In the genomic region with DNA sequence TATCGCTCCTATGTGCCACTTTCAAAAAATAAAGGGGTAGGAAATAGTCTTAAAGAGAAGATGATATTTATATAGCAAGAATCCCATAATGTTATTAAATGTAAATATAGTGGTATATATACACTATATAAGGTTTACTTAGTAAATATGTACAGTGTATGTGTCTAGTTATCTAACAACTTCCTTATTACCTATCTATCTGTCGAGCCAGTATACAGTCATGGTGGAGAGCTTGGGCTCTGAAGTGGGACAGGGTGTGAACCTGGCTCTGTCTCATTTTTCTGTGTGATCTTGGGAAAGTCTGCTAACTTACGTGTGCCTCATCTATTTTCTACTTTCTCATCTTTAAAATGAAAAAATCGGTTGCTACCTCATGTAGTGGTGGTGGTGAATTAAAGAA, we compare ENCODE assay signal across 17 cellular contexts.
A peak's percentile ranks its signal among the peaks of the same experiment; 100 is the strongest.
DNase-seq lines count a peak whose midpoint lies in the region; ATAC-seq, FAIRE-seq and TF ChIP-seq lines count a peak whose summit lies in the region.
"Had no signal": no experiment of that assay in that cellular context is flagged by ENCODE, and none has a peak within 500 bp of the region (broad histone marks: within the 10 kb centered on the region; RNA-seq: fewer than 3 reads in every experiment).

No MANE protein-coding gene starts in this region.

- H3K36me3 ChIP-seq in GM23338 (ENCODE audit: insufficient read depth): no peaks in the 10 kb centered on the region
- no peaks in the 10 kb centered on the region for H3K36me3 ChIP-seq in astrocyte (ENCODE audit: insufficient read depth, low read length)
- peaks cover 3 to 13% of the 10 kb centered on the region in 2 donors for H3K36me3 ChIP-seq in small intestine (ENCODE audit: control insufficient read depth in 2 of 2, insufficient read depth in 2 of 2, low read length in 2 of 2)
- no peaks in the 10 kb centered on the region; the same call in 1 of the 2 replicates for H3K36me3 ChIP-seq in SJCRH30

- peak overlapping the region; percentile 42 for H3K27ac Mint-ChIP-seq in GM23338
- H3K27ac Mint-ChIP-seq in astrocyte (ENCODE audit: unreplicated experiment): peak overlapping the region; percentile 8
- H3K27ac Mint-ChIP-seq: CD4-positive, alpha-beta T cell had no signal

- H4K20me1 ChIP-seq in GM23338 (replicated peaks; ENCODE audit: insufficient read depth) (no peaks in the 10 kb centered on the region), astrocyte (ENCODE audit: insufficient read depth, low read length) (no peaks in the 10 kb centered on the region)
- H4K20me1 ChIP-seq: BLaER1 treated with 17β-estradiol and CSF1 and Interleukin-3, amounts not matched to agents 10 nM and 100 nM had no signal

- H3K4me1 Mint-ChIP-seq in GM23338: peaks cover 65% of the 10 kb centered on the region
- peaks cover 21% of the 10 kb centered on the region for H3K4me1 Mint-ChIP-seq in astrocyte (ENCODE audit: low read depth, unreplicated experiment)

- H3F3A ChIP-seq in GM23338 (replicated peaks; ENCODE audit: low read depth): peaks cover 8% of the 10 kb centered on the region

- peaks cover 12% of the 10 kb centered on the region for H3K27me3 Mint-ChIP-seq in GM23338 (ENCODE audit: insufficient read depth, low read depth, poor library complexity)
- no peaks in the 10 kb centered on the region for H3K27me3 Mint-ChIP-seq in astrocyte (ENCODE audit: low read depth, unreplicated experiment)

- H3K9ac ChIP-seq in astrocyte (ENCODE audit: low read length): no peak overlapping the region
- H3K9ac ChIP-seq: BLaER1 treated with 17β-estradiol and CSF1 and Interleukin-3, amounts not matched to agents 10 nM and 100 nM had no signal

- 0 out of 2 replicates have a peak overlapping the region, but pooled peaks have one; percentile 98 for H3K27ac ChIP-seq in GM23338 (ENCODE audit: low read depth)
- no peak overlapping the region for H3K27ac ChIP-seq in astrocyte (ENCODE audit: low read depth, low read length)
- no peak overlapping the region for H3K27ac ChIP-seq in small intestine (ENCODE audit: low read depth in 1 of 2, low read length in 1 of 2)
- H3K27ac ChIP-seq in SJCRH30: no peak overlapping the region
- H3K27ac ChIP-seq: BLaER1 treated with 17β-estradiol and CSF1 and Interleukin-3, amounts not matched to agents 10 nM and 100 nM had no signal

- H3K9me3 ChIP-seq in astrocyte (ENCODE audit: insufficient read depth, low read depth, low read length) (no peaks in the 10 kb centered on the region), small intestine (ENCODE audit: control insufficient read depth, low read depth) (no peaks in the 10 kb centered on the region), SJCRH30 (replicated peaks) (no peaks in the 10 kb centered on the region)
- H3K9me3 ChIP-seq: BLaER1 treated with 17β-estradiol and CSF1 and Interleukin-3, amounts not matched to agents 10 nM and 100 nM had no signal

- 69 to 82% (median 77%) methylated on average over 4 of the region's 4 CpGs for WGBS in small intestine, 3 donors

- TF ChIP-seq CTCF in GM23338 (conservative IDR thresholded peaks at IDR 0.05; ENCODE audit: low read depth in 2 of 2) (no peak), astrocyte (IDR thresholded peaks at IDR 0.05; ENCODE audit: insufficient read depth, low read depth, low read length) (no peak)

- H3K9me2 ChIP-seq in GM23338 (ENCODE audit: insufficient read depth): no peaks in the 10 kb centered on the region

- H2AFZ ChIP-seq in GM23338 (no peak overlapping the region), astrocyte (ENCODE audit: low read depth, low read length) (no peak overlapping the region)

- H3K27me3 ChIP-seq in GM23338 (ENCODE audit: insufficient read depth): no peaks in the 10 kb centered on the region
- no peaks in the 10 kb centered on the region for H3K27me3 ChIP-seq in astrocyte (ENCODE audit: insufficient read depth, low read length)
- no peaks in the 10 kb centered on the region for H3K27me3 ChIP-seq in small intestine (ENCODE audit: control insufficient read depth in 2 of 2, insufficient read depth in 2 of 2, low read length in 2 of 2)
- H3K27me3 ChIP-seq in SJCRH30: no peaks in the 10 kb centered on the region
- H3K27me3 ChIP-seq: BLaER1 treated with 17β-estradiol and CSF1 and Interleukin-3, amounts not matched to agents 10 nM and 100 nM had no signal

- H3K79me2 ChIP-seq in GM23338 (replicated peaks; ENCODE audit: insufficient read depth): peaks cover 9% of the 10 kb centered on the region
- no peaks in the 10 kb centered on the region for H3K79me2 ChIP-seq in astrocyte (ENCODE audit: insufficient read depth, low read length)

- H3K4me2 ChIP-seq in GM23338 (no peak overlapping the region), astrocyte (ENCODE audit: low read length) (no peak overlapping the region)
- H3K4me2 ChIP-seq: BLaER1 treated with 17β-estradiol and CSF1 and Interleukin-3, amounts not matched to agents 10 nM and 100 nM had no signal

- H3K4me3 ChIP-seq in GM23338: no peak overlapping the region
- no peak overlapping the region for H3K4me3 ChIP-seq in astrocyte (ENCODE audit: insufficient read depth, low read depth, low read length)
- H3K4me3 ChIP-seq in small intestine (ENCODE audit: low read depth in 1 of 2, low read length in 2 of 2): no peak overlapping the region
- H3K4me3 ChIP-seq in SJCRH30: no peak overlapping the region
- H3K4me3 ChIP-seq: BLaER1 treated with 17β-estradiol and CSF1 and Interleukin-3, amounts not matched to agents 10 nM and 100 nM had no signal

- H3K9me3 Mint-ChIP-seq in GM23338 (no peaks in the 10 kb centered on the region), astrocyte (ENCODE audit: unreplicated experiment) (no peaks in the 10 kb centered on the region)
- H3K9me3 Mint-ChIP-seq: CD4-positive, alpha-beta T cell had no signal

- H3K4me1 ChIP-seq in GM23338 (ENCODE audit: insufficient read depth): peaks cover 39% of the 10 kb centered on the region
- no peaks in the 10 kb centered on the region for H3K4me1 ChIP-seq in astrocyte (ENCODE audit: insufficient read depth, low read length)
- no peaks in the 10 kb centered on the region for H3K4me1 ChIP-seq in small intestine (ENCODE audit: control insufficient read depth in 2 of 2, insufficient read depth in 1 of 2, low read depth in 1 of 2, low read length in 1 of 2)
- no peaks in the 10 kb centered on the region for H3K4me1 ChIP-seq in SJCRH30
- H3K4me1 ChIP-seq: BLaER1 treated with 17β-estradiol and CSF1 and Interleukin-3, amounts not matched to agents 10 nM and 100 nM had no signal

- H3K36me3 Mint-ChIP-seq in GM23338 (ENCODE audit: low read depth) (no peaks in the 10 kb centered on the region), astrocyte (ENCODE audit: low read depth, unreplicated experiment) (no peaks in the 10 kb centered on the region)

- no peak for FAIRE-seq in astrocyte (lab: Jason Lieb, UNC)
- FAIRE-seq in small intestine (lab: Jason Lieb, UNC): peak; percentile 30
- FAIRE-seq: GM12892 had no signal

- DNase-seq in GM23338 (ENCODE audit: low spot score) (no peak), astrocyte (ENCODE audit: low read depth) (no peak), mesenteric fat pad (ENCODE audit: low spot score) (peak; percentile 24), small intestine (peak; percentile 17), SJCRH30 (no peak), T-helper 9 cell (no peak)
- DNase-seq: ACHN; Calu3; CD4-positive, alpha-beta T cell; DMS 273 treated with DMSO at 0.1 percent for 48 hours; DMS79 treated with DMSO at 0.1 percent for 48 hours; EL; GDM1 had no signal

- H3K4me3 Mint-ChIP-seq in GM23338 (no peak overlapping the region), astrocyte (ENCODE audit: unreplicated experiment) (no peak overlapping the region)
- H3K4me3 Mint-ChIP-seq: CD4-positive, alpha-beta T cell had no signal

- ATAC-seq in GM23338: no peak
- no peak for ATAC-seq in GM19467 (IDR thresholded peaks at IDR 0.05; ENCODE audit: unreplicated experiment)
- ATAC-seq: HCT116 had no signal

TF ChIP-seq in GM23338, 12 proteins besides CTCF, POLR2A, EP300 and RAD21 (continues in another document):
- no peak for TF ChIP-seq ZNF331 (CRISPR knock-in tag; IDR thresholded peaks at IDR 0.05; ENCODE audit: low read depth)
- no peak for TF ChIP-seq EZH2 (IDR thresholded peaks at IDR 0.05; ENCODE audit: low read depth, unreplicated experiment)
- no peak for TF ChIP-seq STAT1 (IDR thresholded peaks at IDR 0.05; ENCODE audit: unreplicated experiment)
- TF ChIP-seq NANOG (IDR thresholded peaks at IDR 0.05; ENCODE audit: borderline replicate concordance): no peak

Comparison
In these comparisons a context has a peak if more than half of its experiments do, and no peak if none do; other contexts are left out.
1. DNase-seq: peak in mesenteric fat pad (single experiment) and small intestine (single experiment); none in GM23338 (single experiment), astrocyte (single experiment), SJCRH30 (0 of 2) and T-helper 9 cell (single experiment).